Comparison of ENCODE assay signal across 8 cellular contexts in the genomic region with DNA sequence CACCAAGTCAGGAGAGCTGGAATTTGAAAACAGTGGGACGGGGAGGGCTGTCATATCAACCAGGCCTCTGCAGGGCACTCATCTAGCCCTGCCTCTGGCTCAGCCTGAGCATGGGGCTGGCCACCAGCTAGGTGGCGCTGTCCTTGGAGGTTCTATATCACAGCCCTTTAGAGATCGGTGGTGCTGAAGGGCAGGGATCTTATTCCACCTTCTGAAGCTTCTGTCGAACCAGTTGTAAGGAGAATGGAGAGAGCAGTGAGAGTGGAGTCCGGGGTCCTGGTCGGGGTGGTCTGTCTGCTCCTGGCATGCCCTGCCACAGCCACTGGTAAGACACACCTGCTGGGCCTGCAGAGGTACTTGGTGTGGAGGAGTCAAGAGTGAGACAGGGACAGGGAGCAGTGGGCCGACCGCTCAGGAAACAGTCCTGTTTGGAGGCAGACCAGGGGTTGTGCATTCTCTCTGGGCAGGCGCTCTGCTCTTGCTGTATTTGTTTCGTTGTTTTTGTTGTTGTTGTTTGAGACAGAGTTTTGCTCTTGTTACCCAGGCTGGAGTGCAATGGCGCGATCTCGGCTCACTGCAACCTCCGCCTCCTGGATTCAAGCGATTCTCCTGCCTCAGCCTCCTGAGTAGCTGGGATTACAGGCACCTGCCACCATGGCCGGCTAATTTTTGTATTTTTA. TPM values are rescaled to one million over a fixed set of nuclear protein-coding genes. Genes with fewer than 3 reads are reported as not detected.
DNase-seq lines count a peak whose midpoint lies in the region; ATAC-seq and TF ChIP-seq lines count a peak whose summit lies in the region.

A gene with protein sequence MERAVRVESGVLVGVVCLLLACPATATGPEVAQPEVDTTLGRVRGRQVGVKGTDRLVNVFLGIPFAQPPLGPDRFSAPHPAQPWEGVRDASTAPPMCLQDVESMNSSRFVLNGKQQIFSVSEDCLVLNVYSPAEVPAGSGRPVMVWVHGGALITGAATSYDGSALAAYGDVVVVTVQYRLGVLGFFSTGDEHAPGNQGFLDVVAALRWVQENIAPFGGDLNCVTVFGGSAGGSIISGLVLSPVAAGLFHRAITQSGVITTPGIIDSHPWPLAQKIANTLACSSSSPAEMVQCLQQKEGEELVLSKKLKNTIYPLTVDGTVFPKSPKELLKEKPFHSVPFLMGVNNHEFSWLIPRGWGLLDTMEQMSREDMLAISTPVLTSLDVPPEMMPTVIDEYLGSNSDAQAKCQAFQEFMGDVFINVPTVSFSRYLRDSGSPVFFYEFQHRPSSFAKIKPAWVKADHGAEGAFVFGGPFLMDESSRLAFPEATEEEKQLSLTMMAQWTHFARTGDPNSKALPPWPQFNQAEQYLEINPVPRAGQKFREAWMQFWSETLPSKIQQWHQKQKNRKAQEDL (plus strand): TSS at position 202 of the 680 bp plus-strand sequence. CDS start 42 bp downstream, at position 244.

- CTCF ChIA-PET in CD8-positive, alpha-beta T cell (lab: Charles Lee): interaction anchor here (0.7 to 1.3 kb wide), 5 partner anchors 9 to 194 kb away, joined by 3 to 4 read pairs (median 3); no protein-coding TSS in a partner anchor

- H3K27me3 ChIP-seq in CD8-positive, alpha-beta T cell (ENCODE audit: insufficient read depth, low read length): no peaks in the 10 kb centered on the region
- H3K27me3 ChIP-seq in HUES64 (ENCODE audit: insufficient read depth, low read length): no peaks in the 10 kb centered on the region; the same call in 1 of the 2 replicates

- no peaks in the 10 kb centered on the region for H3K9me3 Mint-ChIP-seq in CD8-positive, alpha-beta T cell
- H3K9me3 Mint-ChIP-seq in activated T-helper 17 cell treated with anti-CD3 and anti-CD28 coated beads, Interleukin-2, amount 50 U/mL, for 72 hours: no peaks in the 10 kb centered on the region
- peaks cover 6% of the 10 kb centered on the region for H3K9me3 Mint-ChIP-seq in glutamatergic neuron (ENCODE audit: unreplicated experiment)

- H3K36me3 ChIP-seq in CD8-positive, alpha-beta T cell (ENCODE audit: insufficient read depth, low read length): no peaks in the 10 kb centered on the region
- no peaks in the 10 kb centered on the region for H3K36me3 ChIP-seq in HUES64 (ENCODE audit: insufficient read depth, low read length)

- no peak within 1 kb of the TSS for H3K27ac ChIP-seq in CD8-positive, alpha-beta T cell (ENCODE audit: low read depth, low read length)
- H3K27ac ChIP-seq in HUES64 (ENCODE audit: low read depth, low read length): no peak within 1 kb of the TSS

- 63% methylated on average over 16 of the region's 16 CpGs for WGBS in HUES64

- no peak within 1 kb of the TSS for H3K27ac Mint-ChIP-seq in CD8-positive, alpha-beta T cell
- H3K27ac Mint-ChIP-seq in activated T-helper 17 cell treated with anti-CD3 and anti-CD28 coated beads, Interleukin-2, amount 50 U/mL, for 72 hours: peak within 1 kb of the TSS; percentile 16
- no peak within 1 kb of the TSS for H3K27ac Mint-ChIP-seq in glutamatergic neuron (ENCODE audit: unreplicated experiment)

- no peaks in the 10 kb centered on the region for H3K4me1 ChIP-seq in CD8-positive, alpha-beta T cell (ENCODE audit: insufficient read depth, low read length)
- no peaks in the 10 kb centered on the region for H3K4me1 ChIP-seq in HUES64 (ENCODE audit: insufficient read depth, low read length)

- H3K9me3 ChIP-seq in CD8-positive, alpha-beta T cell (ENCODE audit: low read length): no peaks in the 10 kb centered on the region
- H3K9me3 ChIP-seq in HUES64 (ENCODE audit: insufficient read depth, low read depth, low read length): no peaks in the 10 kb centered on the region

- DNase-seq in CD8-positive, alpha-beta T cell: peak in 6 of 7 experiments; percentile 16 to 59 (median 50)
- DNase-seq in glutamatergic neuron (peak; percentile 89), posterior cingulate gyrus (peak in 9 of 10 donors; percentile 43 to 94 (median 54))

- no peak within 1 kb of the TSS for H3K4me3 ChIP-seq in CD8-positive, alpha-beta T cell (ENCODE audit: low read depth, low read length)
- peak within 1 kb of the TSS; percentile 48 for H3K4me3 ChIP-seq in HUES64 (ENCODE audit: low read length)

- intact Hi-C loops in CD8-positive, alpha-beta T cell (cut with DNase I, micrococcal nuclease): no loop called here
- intact Hi-C loops in posterior cingulate gyrus (cut with DNase I): no loop called here

- peaks cover 6% of the 10 kb centered on the region for H3K27me3 Mint-ChIP-seq in CD8-positive, alpha-beta T cell (ENCODE audit: low read depth)
- H3K27me3 Mint-ChIP-seq in activated T-helper 17 cell treated with anti-CD3 and anti-CD28 coated beads, Interleukin-2, amount 50 U/mL, for 72 hours: no peaks in the 10 kb centered on the region
- H3K27me3 Mint-ChIP-seq in glutamatergic neuron (ENCODE audit: unreplicated experiment): peaks cover 4% of the 10 kb centered on the region

- ATAC-seq in CD8-positive, alpha-beta T cell: peak; percentile 89
- ATAC-seq in GM19351 (IDR thresholded peaks at IDR 0.05; ENCODE audit: unreplicated experiment): peak; percentile 95
- ATAC-seq in activated T-helper 17 cell treated with anti-CD3 and anti-CD28 coated beads, Interleukin-2, amount 50 U/mL, for 72 hours (replicated peaks): peak; percentile 87
- no peak for ATAC-seq in HG02610 (IDR thresholded peaks at IDR 0.05; ENCODE audit: unreplicated experiment)

- H3K9ac ChIP-seq in HUES64 (ENCODE audit: low read depth, low read length): no peak within 1 kb of the TSS

- H3K4me3 Mint-ChIP-seq in CD8-positive, alpha-beta T cell: no peak within 1 kb of the TSS
- H3K4me3 Mint-ChIP-seq in activated T-helper 17 cell treated with anti-CD3 and anti-CD28 coated beads, Interleukin-2, amount 50 U/mL, for 72 hours: peak within 1 kb of the TSS; percentile 43
- peak within 1 kb of the TSS; percentile 77 for H3K4me3 Mint-ChIP-seq in glutamatergic neuron (ENCODE audit: unreplicated experiment)

- POLR2A ChIA-PET in CD8-positive, alpha-beta T cell (lab: Charles Lee): no interaction called here

- TF ChIP-seq CTCF in CD8-positive, alpha-beta T cell (IDR thresholded peaks at IDR 0.05): peak; percentile 57
- TF ChIP-seq CTCF in glutamatergic neuron (IDR thresholded peaks at IDR 0.05; ENCODE audit: partially characterized antibody, unreplicated experiment): peak; percentile 78

- peaks cover 4% of the 10 kb centered on the region for H3K4me1 Mint-ChIP-seq in CD8-positive, alpha-beta T cell (ENCODE audit: low read depth)
- H3K4me1 Mint-ChIP-seq in activated T-helper 17 cell treated with anti-CD3 and anti-CD28 coated beads, Interleukin-2, amount 50 U/mL, for 72 hours: peaks cover 29% of the 10 kb centered on the region
- H3K4me1 Mint-ChIP-seq in glutamatergic neuron (ENCODE audit: low read depth, unreplicated experiment): peaks cover 5% of the 10 kb centered on the region

- H3K36me3 Mint-ChIP-seq in CD8-positive, alpha-beta T cell: no peaks in the 10 kb centered on the region
- no peaks in the 10 kb centered on the region for H3K36me3 Mint-ChIP-seq in activated T-helper 17 cell treated with anti-CD3 and anti-CD28 coated beads, Interleukin-2, amount 50 U/mL, for 72 hours (ENCODE audit: low read depth)
- H3K36me3 Mint-ChIP-seq in glutamatergic neuron (ENCODE audit: unreplicated experiment): no peaks in the 10 kb centered on the region

TF ChIP-seq in PFSK-1, 5 proteins besides CTCF, POLR2A, EP300 and RAD21:
- TF ChIP-seq FOXP2 (optimal IDR thresholded peaks at IDR 0.05; ENCODE audit: borderline replicate concordance, extremely low read depth, extremely low read length, insufficient read depth) (no peak), SIN3A (IDR thresholded peaks at IDR 0.05; ENCODE audit: borderline replicate concordance, insufficient read depth, low read length) (no peak), TAF1 (IDR thresholded peaks at IDR 0.05; ENCODE audit: borderline replicate concordance, insufficient read depth, low read length) (peak; percentile 55; the same call in 1 of the 2 replicates), POLR2AphosphoS5 (IDR thresholded peaks at IDR 0.05; ENCODE audit: low read depth, low read length) (peak; percentile 73; the same call in 1 of the 2 replicates)
- TF ChIP-seq, protein P1, sequence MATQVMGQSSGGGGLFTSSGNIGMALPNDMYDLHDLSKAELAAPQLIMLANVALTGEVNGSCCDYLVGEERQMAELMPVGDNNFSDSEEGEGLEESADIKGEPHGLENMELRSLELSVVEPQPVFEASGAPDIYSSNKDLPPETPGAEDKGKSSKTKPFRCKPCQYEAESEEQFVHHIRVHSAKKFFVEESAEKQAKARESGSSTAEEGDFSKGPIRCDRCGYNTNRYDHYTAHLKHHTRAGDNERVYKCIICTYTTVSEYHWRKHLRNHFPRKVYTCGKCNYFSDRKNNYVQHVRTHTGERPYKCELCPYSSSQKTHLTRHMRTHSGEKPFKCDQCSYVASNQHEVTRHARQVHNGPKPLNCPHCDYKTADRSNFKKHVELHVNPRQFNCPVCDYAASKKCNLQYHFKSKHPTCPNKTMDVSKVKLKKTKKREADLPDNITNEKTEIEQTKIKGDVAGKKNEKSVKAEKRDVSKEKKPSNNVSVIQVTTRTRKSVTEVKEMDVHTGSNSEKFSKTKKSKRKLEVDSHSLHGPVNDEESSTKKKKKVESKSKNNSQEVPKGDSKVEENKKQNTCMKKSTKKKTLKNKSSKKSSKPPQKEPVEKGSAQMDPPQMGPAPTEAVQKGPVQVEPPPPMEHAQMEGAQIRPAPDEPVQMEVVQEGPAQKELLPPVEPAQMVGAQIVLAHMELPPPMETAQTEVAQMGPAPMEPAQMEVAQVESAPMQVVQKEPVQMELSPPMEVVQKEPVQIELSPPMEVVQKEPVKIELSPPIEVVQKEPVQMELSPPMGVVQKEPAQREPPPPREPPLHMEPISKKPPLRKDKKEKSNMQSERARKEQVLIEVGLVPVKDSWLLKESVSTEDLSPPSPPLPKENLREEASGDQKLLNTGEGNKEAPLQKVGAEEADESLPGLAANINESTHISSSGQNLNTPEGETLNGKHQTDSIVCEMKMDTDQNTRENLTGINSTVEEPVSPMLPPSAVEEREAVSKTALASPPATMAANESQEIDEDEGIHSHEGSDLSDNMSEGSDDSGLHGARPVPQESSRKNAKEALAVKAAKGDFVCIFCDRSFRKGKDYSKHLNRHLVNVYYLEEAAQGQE (IDR thresholded peaks at IDR 0.05; ENCODE audit: insufficient read depth in 1 of 2, low read depth in 2 of 2, low read length in 2 of 2): peak; percentile 47 to 73; a peak in 3 of 4 replicates

RNA-seq across cellular contexts. Expression of the gene that starts here (rescaled TPM):
- 1 to 10 TPM in 1 of 2 experiments, under 1 TPM in 1; 0.71 to 1.2 TPM for total RNA-seq in CD8-positive, alpha-beta T cell
- 1.6 TPM for polyA plus RNA-seq in HUES64 (2013, experiment 1 of 2)
- polyA plus RNA-seq in HUES64 (2013, experiment 2 of 2): 1.5 TPM
- polyA plus RNA-seq in PFSK-1 (2012; ENCODE audit: insufficient read length, low read depth): 5.4 TPM
- total RNA-seq in activated T-helper 17 cell treated with anti-CD3 and anti-CD28 coated beads, Interleukin-2, amount 50 U/mL, for 72 hours: 1 to 10 TPM; 2.6 to 4.2 TPM
- 4.1 TPM for total RNA-seq in glutamatergic neuron (ENCODE audit: unreplicated experiment)
